Comparison of ENCODE assay signal across 10 cellular contexts in genomic region chr9:87147803-87148202, GRCh38.
A peak's percentile ranks its signal among the peaks of the same experiment; 100 is the strongest.
DNase-seq lines count a peak whose midpoint lies in the region; TF ChIP-seq lines count a peak whose summit lies in the region.
"Had no signal": no experiment of that assay in that cellular context is flagged by ENCODE, and none has a peak within 500 bp of the region (broad histone marks: within the 10 kb centered on the region; RNA-seq: fewer than 3 reads in every experiment).

No MANE protein-coding gene starts in this region.

- H3K27me3 Mint-ChIP-seq in nephron progenitor cell (ENCODE audit: low read depth, poor library complexity) (peaks cover 7% of the 10 kb centered on the region), CD14-positive monocyte (ENCODE audit: low read depth in 3 of 3) (peaks cover 22 to 42% (median 24%) of the 10 kb centered on the region in 3 donors)

- peak overlapping the region; percentile 96 for H3K27ac Mint-ChIP-seq in nephron progenitor cell
- H3K27ac Mint-ChIP-seq in CD14-positive monocyte, result no peak overlapping the region
- H3K27ac Mint-ChIP-seq: activated T-cell treated with anti-CD3 and anti-CD28 coated beads, Interleukin-2, amount 50 U/mL, for 24 hours had no signal

- H3K4me3 Mint-ChIP-seq in nephron progenitor cell (peak overlapping the region; percentile 68), CD14-positive monocyte (peak overlapping the region in 1 of 2 donors; percentile 88)

- H3K4me1 Mint-ChIP-seq in nephron progenitor cell, result peaks cover 41% of the 10 kb centered on the region
- H3K4me1 Mint-ChIP-seq in CD14-positive monocyte, result peaks cover 7% of the 10 kb centered on the region

- H3K4me1 ChIP-seq in SJSA1 (replicated peaks), result peaks cover 29% of the 10 kb centered on the region
- H3K4me1 ChIP-seq in esophagus (ENCODE audit: control insufficient read depth in 2 of 2, insufficient read depth in 2 of 2, low read length in 1 of 2), result peaks cover 2 to 5% of the 10 kb centered on the region in 2 donors
- H3K4me1 ChIP-seq in thyroid gland, result peaks cover 5 to 12% of the 10 kb centered on the region in 2 donors

- 89 to 92% methylated on average over 8 of the region's 8 CpGs for WGBS in esophagus, 2 donors
- 91 to 96% methylated on average over 8 of the region's 8 CpGs for WGBS in thyroid gland, 2 donors

- H3K4me3 ChIP-seq in SJSA1 (no peak overlapping the region), esophagus (ENCODE audit: low read depth in 1 of 2, low read length in 2 of 2) (no peak overlapping the region), thyroid gland (replicated peaks in 1 of 3) (peak overlapping the region in 1 of 3 donors; percentile 29)

- no peak for DNase-seq in SJSA1 (ENCODE audit: low read depth in 1 of 2, low spot score in 2 of 2)
- DNase-seq in nephron progenitor cell, result no peak
- no peak for DNase-seq in thyroid gland
- DNase-seq in NCI-H1092 treated with DMSO at 0.1 percent for 48 hours (lab: John Stamatoyannopoulos, UW), result no peak
- no peak for DNase-seq in RPMI8226
- DNase-seq in HK-2 (ENCODE audit: unreplicated experiment), result no peak
- DNase-seq in CD14-positive monocyte (ENCODE audit: low spot score), result no peak
- DNase-seq: activated T-cell treated with anti-CD3 and anti-CD28 coated beads, Interleukin-2, amount 50 U/mL, for 24 hours; stimulated activated CD8-positive, alpha-beta memory T cell treated with anti-CD3 and anti-CD28 coated beads, Interleukin-4, amount 100 ng/mL, for 48 hours had no signal

- H3K36me3 ChIP-seq in SJSA1 (no peaks in the 10 kb centered on the region), esophagus (ENCODE audit: control insufficient read depth in 2 of 2, insufficient read depth in 2 of 2, low read length in 1 of 2) (no peaks in the 10 kb centered on the region), thyroid gland (no peaks in the 10 kb centered on the region)

- intact Hi-C loops in thyroid gland (cut with DNase I) (no loop called here), CD14-positive monocyte (cut with micrococcal nuclease) (no loop called here)

- H3K27me3 ChIP-seq in SJSA1 (replicated peaks) (no peaks in the 10 kb centered on the region), esophagus (ENCODE audit: control insufficient read depth in 1 of 2, insufficient read depth in 2 of 2, low read length in 2 of 2) (no peaks in the 10 kb centered on the region), thyroid gland (no peaks in the 10 kb centered on the region)

- H3K27ac ChIP-seq in SJSA1 (peak overlapping the region; percentile 36), esophagus (ENCODE audit: low read depth in 2 of 2, low read length in 1 of 2) (peak overlapping the region; percentile 66 to 70), thyroid gland (peak overlapping the region; percentile 64 to 80 (median 76))

- H3K9me3 ChIP-seq in SJSA1 (replicated peaks), result no peaks in the 10 kb centered on the region
- no peaks in the 10 kb centered on the region for H3K9me3 ChIP-seq in esophagus (ENCODE audit: control insufficient read depth in 2 of 2, insufficient read depth in 1 of 2, low read depth in 1 of 2, low read length in 1 of 2)
- H3K9me3 ChIP-seq in thyroid gland, result no peaks in the 10 kb centered on the region

- peaks cover 30% of the 10 kb centered on the region for H3K36me3 Mint-ChIP-seq in nephron progenitor cell (ENCODE audit: low read depth)
- no peaks in the 10 kb centered on the region for H3K36me3 Mint-ChIP-seq in CD14-positive monocyte

- H3K9me3 Mint-ChIP-seq in nephron progenitor cell (peaks cover 44% of the 10 kb centered on the region), CD14-positive monocyte (peaks cover 0 to 15% (median 2%) of the 10 kb centered on the region in 7 donors)

- no peak for TF ChIP-seq POLR2A in thyroid gland (IDR thresholded peaks at IDR 0.05)

- TF ChIP-seq CTCF in nephron progenitor cell (IDR thresholded peaks at IDR 0.05), result no peak
- no peak for TF ChIP-seq CTCF in thyroid gland (IDR thresholded peaks at IDR 0.05)
- TF ChIP-seq CTCF in CD14-positive monocyte (IDR thresholded peaks at IDR 0.05), result no peak
